Comparison of ENCODE assay signal across 14 cellular contexts in genomic region chr5:34571380-34572041, GRCh38.
DNase-seq lines count a peak whose midpoint lies in the region; ATAC-seq and TF ChIP-seq lines count a peak whose summit lies in the region.
"Had no signal": no experiment of that assay in that cellular context is flagged by ENCODE, and none has a peak within 500 bp of the region (broad histone marks: within the 10 kb centered on the region; RNA-seq: fewer than 3 reads in every experiment).

No MANE protein-coding gene starts in this region.

- H3K9me3 ChIP-seq in smooth muscle cell (replicated peaks; ENCODE audit: low read depth): no peaks in the 10 kb centered on the region

- H4K20me1 ChIP-seq in smooth muscle cell (ENCODE audit: low read depth): no peaks in the 10 kb centered on the region

- peak overlapping the region; percentile 97 for H3K27ac ChIP-seq in smooth muscle cell (ENCODE audit: low read depth)
- H3K27ac ChIP-seq: neural progenitor cell had no signal

- DNase-seq in NCI-H82 (lab: John Stamatoyannopoulos, UW) (peak; percentile 4), NCI-H82 treated with DMSO at 0.1 percent for 48 hours (lab: John Stamatoyannopoulos, UW; ENCODE audit: unreplicated experiment) (no peak), foreskin fibroblast (peak; percentile 51 to 78), smooth muscle cell (lab: John Stamatoyannopoulos, UW; ENCODE audit: unreplicated experiment) (no peak), NCI-H2171 (lab: John Stamatoyannopoulos, UW) (no peak), putamen (ENCODE audit: low spot score) (no peak)
- DNase-seq: 8988T; aorta; erythroblast; NCI-H187; stimulated activated CD4-positive, alpha-beta T cell treated with anti-CD3 and anti-CD28 coated beads, Interleukin-1b, Interleukin-23, amount 100 ng/mL, for 48 hours had no signal

- 18% methylated on average over 4 of the region's 4 CpGs for WGBS in smooth muscle cell (ENCODE audit: low lambda C conversion rate)

- no peaks in the 10 kb centered on the region for H3K79me2 ChIP-seq in smooth muscle cell (ENCODE audit: low read depth)

- peak overlapping the region; percentile 81 for H3K9ac ChIP-seq in smooth muscle cell (ENCODE audit: low read depth)
- H3K9ac ChIP-seq: neural progenitor cell had no signal

- H3K27me3 ChIP-seq in smooth muscle cell (ENCODE audit: low read depth): no peaks in the 10 kb centered on the region
- H3K27me3 ChIP-seq: neural progenitor cell had no signal

- H3K4me1 ChIP-seq in smooth muscle cell (ENCODE audit: low read depth): no peaks in the 10 kb centered on the region
- H3K4me1 ChIP-seq: neural progenitor cell had no signal

- H3K36me3 ChIP-seq in smooth muscle cell (ENCODE audit: low read depth): no peaks in the 10 kb centered on the region
- H3K36me3 ChIP-seq: neural progenitor cell had no signal

- TF ChIP-seq CTCF in foreskin fibroblast (IDR thresholded peaks at IDR 0.05; ENCODE audit: low read depth, low read length) (no peak), smooth muscle cell (IDR thresholded peaks at IDR 0.05; ENCODE audit: borderline replicate concordance, insufficient read depth, poor library complexity, severe bottlenecking) (no peak)

- peak overlapping the region; percentile 67 for H3K4me2 ChIP-seq in smooth muscle cell
- H3K4me2 ChIP-seq: neural progenitor cell had no signal

- H2AFZ ChIP-seq in smooth muscle cell (ENCODE audit: low read depth): no peak overlapping the region
- H2AFZ ChIP-seq: neural progenitor cell had no signal

- peaks cover 9% of the 10 kb centered on the region for H3F3A ChIP-seq in smooth muscle cell (ENCODE audit: low read depth)

- peak; percentile 88 for ATAC-seq in SK-N-SH treated with all-trans-retinoic acid at 6 μM for 48 hours
- ATAC-seq in GM21528 (IDR thresholded peaks at IDR 0.05; ENCODE audit: low FRiP score, unreplicated experiment): no peak

- H3K4me3 ChIP-seq in foreskin fibroblast (ENCODE audit: low read depth in 1 of 2, low read length in 2 of 2) (no peak overlapping the region), smooth muscle cell (no peak overlapping the region)
- H3K4me3 ChIP-seq: neural progenitor cell had no signal

TF ChIP-seq in SK-N-SH treated with all-trans-retinoic acid at 6 μM for 48 hours, 23 proteins besides CTCF, POLR2A, EP300 and RAD21:
- TF ChIP-seq RARB (CRISPR knock-in tag; IDR thresholded peaks at IDR 0.05): no peak
- TF ChIP-seq CSRNP3 (CRISPR knock-in tag; IDR thresholded peaks at IDR 0.05): no peak
- TF ChIP-seq ISL1 (CRISPR knock-in tag; IDR thresholded peaks at IDR 0.05): 0 out of 2 replicates have a peak, but pooled peaks have one; percentile 6
- TF ChIP-seq TOX (CRISPR knock-in tag; IDR thresholded peaks at IDR 0.05; ENCODE audit: borderline replicate concordance): 0 out of 2 replicates have a peak, but pooled peaks have one; percentile 18

Comparison
In these comparisons a context has a peak if more than half of its experiments do, and no peak if none do; other contexts are left out.
1. DNase-seq: peak in NCI-H82 (single experiment) and foreskin fibroblast (2 of 2); none in NCI-H82 treated with DMSO at 0.1 percent for 48 hours (single experiment), smooth muscle cell (single experiment), NCI-H2171 (single experiment) and putamen (single experiment).